10 cellular contexts compared by ENCODE assay signal in genomic region chr7:54888067-54888735, GRCh38.
A peak's percentile ranks its signal among the peaks of the same experiment; 100 is the strongest.
DNase-seq lines count a peak whose midpoint lies in the region; ATAC-seq and TF ChIP-seq lines count a peak whose summit lies in the region.
"Had no signal": no experiment of that assay in that cellular context is flagged by ENCODE, and none has a peak within 500 bp of the region (broad histone marks: within the 10 kb centered on the region; RNA-seq: fewer than 3 reads in every experiment).

No MANE protein-coding gene starts in this region.

- peak overlapping the region; percentile 10 to 69 (median 29) for H3K9ac ChIP-seq in skeletal muscle tissue (ENCODE audit: low read depth in 1 of 3, low read length in 3 of 3)

- H3K4me1 ChIP-seq in skeletal muscle tissue (ENCODE audit: control insufficient read depth in 3 of 3, insufficient read depth in 3 of 3, low read length in 3 of 3): peaks cover 0 to 5% (median 0%) of the 10 kb centered on the region in 3 donors

- no peak for TF ChIP-seq CTCF in coronary artery (IDR thresholded peaks at IDR 0.05)

- H3K27ac ChIP-seq in coronary artery (no peak overlapping the region), skeletal muscle tissue (ENCODE audit: low read depth, low read length) (no peak overlapping the region)
- H3K27ac ChIP-seq: testis had no signal

- H3K4me3 ChIP-seq in coronary artery: peak overlapping the region; percentile 56
- H3K4me3 ChIP-seq in skeletal muscle tissue (ENCODE audit: low read length in 3 of 3): peak overlapping the region; percentile 44 to 66 (median 64)

- peak; percentile 42 for DNase-seq in LHCN-M2 (ENCODE audit: low read depth)
- DNase-seq in coronary artery (ENCODE audit: low spot score): no peak
- peak; percentile 64 for DNase-seq in left kidney (ENCODE audit: low read depth, low spot score)
- no peak for DNase-seq in ureter (ENCODE audit: low spot score)
- DNase-seq in NCI-H774 (lab: John Stamatoyannopoulos, UW): no peak
- DNase-seq: testis had no signal

- H3K36me3 ChIP-seq in skeletal muscle tissue (ENCODE audit: control insufficient read depth in 3 of 3, insufficient read depth in 3 of 3, low read length in 3 of 3): no peaks in the 10 kb centered on the region

- H3K27me3 ChIP-seq in skeletal muscle tissue (ENCODE audit: control insufficient read depth in 3 of 3, insufficient read depth in 3 of 3, low read length in 3 of 3): peaks cover 5 to 8% (median 7%) of the 10 kb centered on the region in 3 donors
- H3K27me3 ChIP-seq: testis had no signal

- no peaks in the 10 kb centered on the region for H3K9me3 ChIP-seq in skeletal muscle tissue (ENCODE audit: control insufficient read depth in 3 of 3, low read length in 3 of 3)
- H3K9me3 ChIP-seq: testis had no signal

- no peak for ATAC-seq in HG03097 (IDR thresholded peaks at IDR 0.05; ENCODE audit: low FRiP score, unreplicated experiment)
- ATAC-seq in GM21367 (IDR thresholded peaks at IDR 0.05; ENCODE audit: unreplicated experiment): no peak
- ATAC-seq: Panc1 had no signal

Comparison
In these comparisons a context has a peak if more than half of its experiments do, and no peak if none do; other contexts are left out.
1. DNase-seq: peak in LHCN-M2 (single experiment) and left kidney (single experiment); none in coronary artery (single experiment), ureter (single experiment) and NCI-H774 (single experiment).